In the genomic region with DNA sequence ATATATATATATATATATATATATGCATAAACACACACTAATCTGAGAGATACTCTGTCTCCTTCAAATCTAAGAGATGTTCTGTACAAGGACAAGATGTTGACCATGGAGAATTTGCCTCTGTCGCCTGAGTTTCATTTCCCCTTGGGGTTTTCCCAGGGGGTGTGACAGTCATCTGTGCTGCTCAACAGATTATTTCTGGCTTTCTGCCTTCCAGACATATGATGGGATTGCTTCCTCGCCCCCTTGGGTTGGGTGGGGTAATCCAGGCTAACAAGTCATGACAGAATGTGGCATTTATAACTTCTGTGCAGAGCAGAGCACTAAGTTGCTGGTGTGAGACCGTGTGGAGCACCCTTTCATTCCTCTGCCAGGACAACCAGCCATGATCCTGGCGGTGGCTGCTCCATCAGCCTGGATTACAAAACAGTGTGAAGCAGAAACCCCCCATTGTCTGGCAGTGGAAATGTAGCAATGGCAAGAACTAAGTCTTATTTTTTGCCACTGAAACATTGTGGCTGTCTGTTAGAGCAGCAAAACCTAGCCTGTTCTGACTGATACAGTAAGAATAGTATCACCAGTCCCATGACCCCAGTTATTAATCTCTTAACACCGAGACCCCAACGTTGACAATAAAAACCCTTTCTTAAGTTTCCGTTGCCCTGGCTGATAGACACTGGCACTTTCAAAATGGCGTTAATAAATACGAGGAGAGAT, we compare ENCODE assay signal across 10 cellular contexts. TPM values are rescaled to one million over a fixed set of nuclear protein-coding genes. Genes with fewer than 3 reads are reported as not detected.
DNase-seq lines count a peak whose midpoint lies in the region; ATAC-seq and TF ChIP-seq lines count a peak whose summit lies in the region.
"Had no signal": no experiment of that assay in that cellular context is flagged by ENCODE, and none has a peak within 500 bp of the region (broad histone marks: within the 10 kb centered on the region; RNA-seq: fewer than 3 reads in every experiment).

No MANE protein-coding gene starts in this region.

- H3K4me1 ChIP-seq in gastrocnemius medialis: no peaks in the 10 kb centered on the region

- no peak overlapping the region for H3K4me3 ChIP-seq in epithelial cell of esophagus (ENCODE audit: low read length)
- no peak overlapping the region for H3K4me3 ChIP-seq in gastrocnemius medialis

- H3K36me3 ChIP-seq in gastrocnemius medialis: no peaks in the 10 kb centered on the region

- in situ Hi-C loops in G401 (cut with HindIII; ENCODE audit: low sequenced_read_pairs) (no loop called here), gastrocnemius medialis (cut with MboI; ENCODE audit: low sequenced_read_pairs in 4 of 4) (no loop called here)

- TF ChIP-seq POLR2A in GM18505 (IDR thresholded peaks at IDR 0.05; ENCODE audit: borderline replicate concordance, extremely low read depth, insufficient read depth, insufficient read length) (no peak), gastrocnemius medialis (IDR thresholded peaks at IDR 0.05) (no peak)

- H3K27ac ChIP-seq in gastrocnemius medialis: no peak overlapping the region
- H3K27ac ChIP-seq: HL-60 had no signal

- H3K27me3 ChIP-seq in gastrocnemius medialis: no peaks in the 10 kb centered on the region

- DNase-seq in epithelial cell of esophagus (ENCODE audit: low read depth) (peak; percentile 24), G401 (ENCODE audit: low spot score) (no peak), gastrocnemius medialis (no peak), HuH-7 (ENCODE audit: low spot score) (no peak)
- no peak for DNase-seq in activated CD8-positive, alpha-beta memory T cell treated with anti-CD3 and anti-CD28 coated beads, Interleukin-2, amount 50 U/mL, for 4 hours
- DNase-seq: NCI-H510A treated with DMSO at 0.1 percent for 48 hours had no signal

- peak; percentile 77 for ATAC-seq in GM18505 (IDR thresholded peaks at IDR 0.05; ENCODE audit: unreplicated experiment)
- peak; percentile 63 for ATAC-seq in GM21526 (IDR thresholded peaks at IDR 0.05; ENCODE audit: low FRiP score, unreplicated experiment)
- ATAC-seq in HG03378 (IDR thresholded peaks at IDR 0.05; ENCODE audit: unreplicated experiment): peak; percentile 93
- ATAC-seq in gastrocnemius medialis: no peak

- H3K9me3 ChIP-seq in gastrocnemius medialis: no peaks in the 10 kb centered on the region

- intact Hi-C loops in gastrocnemius medialis (cut with DNase I; ENCODE audit: low total_unique reads): no loop called here

- TF ChIP-seq CTCF in epithelial cell of esophagus (IDR thresholded peaks at IDR 0.05; ENCODE audit: insufficient read depth, low read depth, low read length, missing control alignments) (no peak), gastrocnemius medialis (IDR thresholded peaks at IDR 0.05 in 4 of 5, conservative IDR thresholded peaks at IDR 0.05 in 1 of 5) (no peak)

RNA-seq across cellular contexts. Expression of a gene that starts 13.7 kb away (rescaled TPM):
- total RNA-seq in G401 (2014; rRNA removed; shearing (Covaris generic)): 7.8 and 9.3 TPM in 2 replicates
- 1 to 10 TPM; 5.6 to 6.2 (median 5.9) TPM for total RNA-seq in gastrocnemius medialis

Comparison
In these comparisons a context has a peak if more than half of its experiments do, and no peak if none do; other contexts are left out.
1. ATAC-seq: peak in GM18505 (single experiment), GM21526 (single experiment) and HG03378 (single experiment); none in gastrocnemius medialis (0 of 2).